Comparison of ENCODE assay signal across 1 cellular context in genomic region chr21:46322351-46323226, GRCh38.
TF ChIP-seq lines count a peak whose summit lies in the region.

No MANE protein-coding gene starts in this region.

TF ChIP-seq in IMR-90, 13 proteins besides CTCF, POLR2A, EP300 and RAD21:
- no peak for TF ChIP-seq SMC3 (IDR thresholded peaks at IDR 0.05; ENCODE audit: low read depth, low read length)
- TF ChIP-seq MAZ (IDR thresholded peaks at IDR 0.05; ENCODE audit: borderline replicate concordance, low read depth, low read length): no peak
- TF ChIP-seq CHD1 (IDR thresholded peaks at IDR 0.05; ENCODE audit: low read depth, low read length): no peak
- no peak for TF ChIP-seq MXI1 (IDR thresholded peaks at IDR 0.05; ENCODE audit: borderline replicate concordance, low read depth, low read length)
- no peak for TF ChIP-seq CEBPB (IDR thresholded peaks at IDR 0.05; ENCODE audit: low read depth, low read length)
- no peak for TF ChIP-seq ELK1 (IDR thresholded peaks at IDR 0.05; ENCODE audit: borderline replicate concordance, low read depth, low read length)
- TF ChIP-seq RCOR1 (IDR thresholded peaks at IDR 0.05; ENCODE audit: insufficient replicate concordance, low read length): no peak
- no peak for TF ChIP-seq RFX5 (IDR thresholded peaks at IDR 0.05; ENCODE audit: low read depth, low read length)
- no peak for TF ChIP-seq NFE2L2 (IDR thresholded peaks at IDR 0.05; ENCODE audit: low read depth, low read length)
- no peak for TF ChIP-seq BHLHE40 (IDR thresholded peaks at IDR 0.05; ENCODE audit: low read depth, low read length)
- TF ChIP-seq USF2 (IDR thresholded peaks at IDR 0.05; ENCODE audit: low read depth, low read length): no peak
- TF ChIP-seq FOS (IDR thresholded peaks at IDR 0.05; ENCODE audit: low read depth, low read length): no peak
- no peak for TF ChIP-seq MAFK (IDR thresholded peaks at IDR 0.05; ENCODE audit: low read depth, low read length)
